In genomic region chr4:152257601-152258066, GRCh38 we compare ENCODE assay signal across 11 cellular contexts.
DNase-seq lines count a peak whose midpoint lies in the region; ATAC-seq, FAIRE-seq and TF ChIP-seq lines count a peak whose summit lies in the region.
"Had no signal": no experiment of that assay in that cellular context is flagged by ENCODE, and none has a peak within 500 bp of the region (broad histone marks: within the 10 kb centered on the region; RNA-seq: fewer than 3 reads in every experiment).

No MANE protein-coding gene starts in this region.

- no peak overlapping the region for H2AK5ac ChIP-seq in H1 (ENCODE audit: low read depth, low read length)

- no peaks in the 10 kb centered on the region for H3K36me3 Mint-ChIP-seq in neural progenitor cell
- H3K36me3 Mint-ChIP-seq: activated naive CD8-positive, alpha-beta T cell had no signal

- no peak overlapping the region for H3K27ac ChIP-seq in H1 (ENCODE audit: low read depth, low read length)
- no peak overlapping the region for H3K27ac ChIP-seq in neural progenitor cell

- TF ChIP-seq CTCF in H1 (IDR thresholded peaks at IDR 0.05; ENCODE audit: control extremely low read depth in 1 of 3, insufficient read depth in 1 of 3, low read depth in 1 of 3, low read length in 3 of 3) (no peak), neural progenitor cell (IDR thresholded peaks at IDR 0.05) (no peak)

- peaks cover 2% of the 10 kb centered on the region for H3K4me1 Mint-ChIP-seq in neural progenitor cell

- no peak overlapping the region for H2BK15ac ChIP-seq in H1 (ENCODE audit: low read length)

- H3K36me3 ChIP-seq in H1 (ENCODE audit: control insufficient read depth in 2 of 4, insufficient read depth in 4 of 4, low read length in 3 of 4) (no peaks in the 10 kb centered on the region), neural progenitor cell (no peaks in the 10 kb centered on the region)

- peak overlapping the region; percentile 3; the same call in 1 of the 2 replicates for H3K18ac ChIP-seq in H1 (ENCODE audit: extremely low read depth, low read length)

- CTCF ChIA-PET in H1 (lab: Charles Lee; ENCODE audit: partially characterized antibody), result interaction anchor here (0.7 kb wide), 2 partner anchors 12 to 22 kb away, joined by 3 read pairs; no protein-coding TSS in a partner anchor

- H4K8ac ChIP-seq in H1 (ENCODE audit: extremely low read depth, insufficient read depth, low read length), result no peak overlapping the region

- TF ChIP-seq POLR2A in H1 (IDR thresholded peaks at IDR 0.05; ENCODE audit: control extremely low read depth in 1 of 2, low read depth in 2 of 2, low read length in 2 of 2), result no peak

- no peak overlapping the region for H3K14ac ChIP-seq in H1 (ENCODE audit: insufficient read length)

- H4K91ac ChIP-seq in H1 (replicated peaks; ENCODE audit: insufficient read length, low read length), result no peak overlapping the region

- no peaks in the 10 kb centered on the region for H3K23me2 ChIP-seq in H1 (ENCODE audit: low read depth, low read length)

- no peak overlapping the region for H3K4ac ChIP-seq in H1 (replicated peaks; ENCODE audit: insufficient read length, low read depth, low read length)

- H3K27me3 Mint-ChIP-seq in neural progenitor cell (ENCODE audit: insufficient read depth, low read depth), result peaks cover 5% of the 10 kb centered on the region
- H3K27me3 Mint-ChIP-seq: activated naive CD8-positive, alpha-beta T cell had no signal

- H2BK5ac ChIP-seq in H1 (ENCODE audit: low read depth, low read length), result peak overlapping the region; percentile 20; the same call in 1 of the 2 replicates

- no peak for TF ChIP-seq EP300 in H1 (IDR thresholded peaks at IDR 0.05; ENCODE audit: borderline replicate concordance in 1 of 2, low read depth in 2 of 2, low read length in 2 of 2)

- 0 out of 4 replicates have a peak, but pooled peaks cover 0 to 3% of the 10 kb centered on the region in 2 experiments for H3K9me3 ChIP-seq in H1 (ENCODE audit: insufficient read depth in 2 of 2, low read depth in 1 of 2, low read length in 1 of 2)
- peaks cover 9% of the 10 kb centered on the region for H3K9me3 ChIP-seq in neural progenitor cell (ENCODE audit: low read depth)

- 84% methylated on average over 5 of the region's 5 CpGs; no CpG with 5 or more reads in 1 of the 2 experiments for WGBS in H1 (ENCODE audit: extremely low coverage in 1 of 2, insufficient coverage in 1 of 2, insufficient read length in 1 of 2, insufficient replicate concordance in 2 of 2, low coverage in 1 of 2, low lambda C conversion rate in 2 of 2, missing lambda C conversion rate in 1 of 2), 2 experiments

- H2BK20ac ChIP-seq in H1 (ENCODE audit: low read length), result 0 out of 2 replicates have a peak overlapping the region, but pooled peaks have one; percentile 2

- FAIRE-seq in H1 (lab: Jason Lieb, UNC), result no peak

- H3K4me3 Mint-ChIP-seq in neural progenitor cell, result no peak overlapping the region
- H3K4me3 Mint-ChIP-seq: activated naive CD8-positive, alpha-beta T cell had no signal

- H4K5ac ChIP-seq in H1 (ENCODE audit: insufficient read length, low read depth, low read length), result no peak overlapping the region

- H3K79me1 ChIP-seq in H1 (ENCODE audit: low read depth, low read length), result no peaks in the 10 kb centered on the region

- no peak overlapping the region for H3K4me3 ChIP-seq in H1 (ENCODE audit: extremely low read depth in 1 of 4, insufficient read depth in 2 of 4, low read depth in 3 of 4, low read length in 4 of 4)
- no peak overlapping the region for H3K4me3 ChIP-seq in neural progenitor cell

- H3K4me1 ChIP-seq in H1 (replicated peaks in 1 of 4; ENCODE audit: control insufficient read depth in 3 of 4, insufficient read depth in 4 of 4, low read length in 3 of 4) (peaks cover 0 to 8% (median 3%) of the 10 kb centered on the region in 4 experiments; a peak in 3 of 7 replicates), neural progenitor cell (peaks cover 10% of the 10 kb centered on the region)

- H3K9ac ChIP-seq in H1 (replicated peaks in 1 of 4; ENCODE audit: extremely low read depth in 1 of 4, low read depth in 3 of 4, low read length in 3 of 4), result no peak overlapping the region
- no peak overlapping the region for H3K9ac ChIP-seq in neural progenitor cell

- H4K20me1 ChIP-seq in H1 (replicated peaks in 1 of 2; ENCODE audit: control insufficient read depth in 1 of 2, insufficient read depth in 2 of 2, low read length in 2 of 2) (no peaks in the 10 kb centered on the region), neural progenitor cell (ENCODE audit: low read depth) (no peaks in the 10 kb centered on the region)

- no peak for ATAC-seq in HG03095 (IDR thresholded peaks at IDR 0.05; ENCODE audit: unreplicated experiment)

- H2AFZ ChIP-seq in H1 (ENCODE audit: low read length) (no peak overlapping the region), neural progenitor cell (replicated peaks) (peak overlapping the region; percentile 13)

- no peaks in the 10 kb centered on the region for H3F3A ChIP-seq in neural progenitor cell (ENCODE audit: low read depth)

- POLR2A ChIA-PET in H1 (lab: Charles Lee; ENCODE audit: partially characterized antibody), result no interaction called here

- TF ChIP-seq RAD21 in H1 (IDR thresholded peaks at IDR 0.05 in 1 of 2, conservative IDR thresholded peaks at IDR 0.05 in 1 of 2; ENCODE audit: low read depth in 2 of 2, low read length in 2 of 2), result no peak

- no peak overlapping the region for H3K27ac Mint-ChIP-seq in neural progenitor cell
- H3K27ac Mint-ChIP-seq: activated naive CD8-positive, alpha-beta T cell had no signal

- no peak overlapping the region for H2BK120ac ChIP-seq in H1 (replicated peaks; ENCODE audit: low read depth, low read length)

- H3K79me2 ChIP-seq in H1 (ENCODE audit: control insufficient read depth in 1 of 2, insufficient read depth in 2 of 2, low read length in 2 of 2), result no peaks in the 10 kb centered on the region
- no peaks in the 10 kb centered on the region for H3K79me2 ChIP-seq in neural progenitor cell (ENCODE audit: low read depth)

- H3K27me3 ChIP-seq in H1 (replicated peaks in 1 of 4; ENCODE audit: control insufficient read depth in 3 of 4, extremely low read depth in 1 of 4, insufficient read depth in 3 of 4, low read length in 3 of 4) (no peaks in the 10 kb centered on the region), neural progenitor cell (no peaks in the 10 kb centered on the region)

- H3K23ac ChIP-seq in H1 (ENCODE audit: insufficient read length), result no peak overlapping the region

- peak overlapping the region; percentile 45 for H2BK12ac ChIP-seq in H1 (ENCODE audit: low read depth, low read length)

- H3K9me3 Mint-ChIP-seq in neural progenitor cell, result peaks cover 15% of the 10 kb centered on the region

- no peak overlapping the region for H3K56ac ChIP-seq in H1 (replicated peaks; ENCODE audit: insufficient read length, low read depth, low read length)

- H3K4me2 ChIP-seq in H1 (ENCODE audit: insufficient read depth in 1 of 2, low read depth in 2 of 2, low read length in 2 of 2), result no peak overlapping the region; a peak in 2 of 4 replicates
- no peak overlapping the region for H3K4me2 ChIP-seq in neural progenitor cell

- DNase-seq in NCI-H82 (lab: John Stamatoyannopoulos, UW) (peak; percentile 50), NCI-H82 treated with DMSO at 0.1 percent for 48 hours (lab: John Stamatoyannopoulos, UW; ENCODE audit: unreplicated experiment) (no peak), MV-4-11 (lab: John Stamatoyannopoulos, UW) (peak; percentile 73), H1 (ENCODE audit: low read depth in 1 of 2, low spot score in 2 of 2) (no peak), neural progenitor cell (ENCODE audit: low spot score) (peak; percentile 49), NOMO-1 treated with dmso at 0.1 percent for 144 hours (lab: John Stamatoyannopoulos, UW; ENCODE audit: unreplicated experiment) (no peak), hippocampal formation (lab: John Stamatoyannopoulos, UW) (no peak)
- DNase-seq: activated CD8-positive, alpha-beta memory T cell treated with anti-CD3 and anti-CD28 coated beads for 24 hours; stimulated activated naive CD4-positive, alpha-beta T cell treated with Interleukin-2 at 50 U/mL for 16 hours had no signal

TF ChIP-seq in H1, 55 proteins besides CTCF, POLR2A, EP300 and RAD21:
- TF ChIP-seq TEAD4 (IDR thresholded peaks at IDR 0.05; ENCODE audit: low read depth, low read length), result peak; percentile 60
- no peak for TF ChIP-seq MAX (IDR thresholded peaks at IDR 0.05)

Comparison
In these comparisons a context has a peak if more than half of its experiments do, and no peak if none do; other contexts are left out.
1. DNase-seq: peak in NCI-H82 (single experiment), MV-4-11 (single experiment) and neural progenitor cell (single experiment); none in NCI-H82 treated with DMSO at 0.1 percent for 48 hours (single experiment), H1 (0 of 2), NOMO-1 treated with dmso at 0.1 percent for 144 hours (single experiment) and hippocampal formation (0 of 2).